8 cellular contexts compared by ENCODE assay signal in the genomic region with DNA sequence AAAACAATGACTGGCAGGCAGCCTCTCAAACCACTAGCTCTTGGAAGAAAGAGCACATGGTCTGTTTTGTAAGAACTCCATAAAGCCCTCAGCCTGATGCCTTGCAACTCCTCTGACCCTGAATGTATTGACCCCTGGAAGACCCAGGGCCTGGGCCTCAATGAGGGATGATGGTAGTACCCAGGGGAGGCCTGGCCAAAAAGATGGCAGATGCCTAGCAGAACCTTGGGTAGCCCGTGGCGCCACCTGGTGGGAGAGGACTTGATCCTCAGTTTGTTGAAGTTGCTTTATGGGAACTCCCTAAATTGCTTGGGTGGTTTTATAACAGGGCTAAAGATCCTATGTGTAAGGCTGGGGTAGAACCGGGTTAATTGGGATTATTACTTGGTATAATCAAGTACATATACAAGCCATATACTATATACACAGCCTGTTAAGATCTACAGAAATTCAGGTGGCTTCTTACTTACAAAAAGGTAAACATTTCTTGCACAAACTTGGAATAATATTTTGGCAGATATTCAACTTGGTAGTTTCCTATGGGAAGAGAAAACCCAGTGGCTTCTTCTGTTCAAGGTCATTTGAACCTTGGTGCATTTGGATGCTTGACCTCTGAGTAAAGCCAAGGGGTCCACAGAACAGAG.
A peak's percentile ranks its signal among the peaks of the same experiment; 100 is the strongest.
DNase-seq lines count a peak whose midpoint lies in the region; ATAC-seq and TF ChIP-seq lines count a peak whose summit lies in the region.

No MANE protein-coding gene starts in this region.

- in situ Hi-C loops in transverse colon (cut with MboI; ENCODE audit: low pct_ligation_motif_present in 1 of 4, low pct_unique_long_range_greater_than_20kb in 1 of 4, low sequenced_read_pairs in 3 of 4), result no loop called here

- H3K27me3 ChIP-seq in HCT116 (ENCODE audit: insufficient read depth, low read length) (no peaks in the 10 kb centered on the region), neuronal stem cell (ENCODE audit: control insufficient read depth in 3 of 3, insufficient read depth in 3 of 3, low read depth in 1 of 3, low read length in 3 of 3) (peaks cover 0 to 4% (median 0%) of the 10 kb centered on the region in 3 experiments), transverse colon (no peaks in the 10 kb centered on the region)

- peak; percentile 97 for TF ChIP-seq RAD21 in HCT116 (IDR thresholded peaks at IDR 0.05; ENCODE audit: low read depth)

- no peaks in the 10 kb centered on the region for H3K9me3 ChIP-seq in HCT116 (ENCODE audit: control insufficient read depth in 1 of 2, insufficient read depth in 1 of 2, low read depth in 1 of 2, low read length in 2 of 2)
- H3K9me3 ChIP-seq in neuronal stem cell (replicated peaks in 1 of 2; ENCODE audit: control insufficient read depth in 2 of 2, insufficient read depth in 1 of 2, low read depth in 1 of 2, low read length in 2 of 2), result no peaks in the 10 kb centered on the region
- no peaks in the 10 kb centered on the region for H3K9me3 ChIP-seq in transverse colon

- TF ChIP-seq EP300 in transverse colon (IDR thresholded peaks at IDR 0.05; ENCODE audit: low read depth), result no peak

- H4K8ac ChIP-seq in neuronal stem cell (ENCODE audit: low read depth, low read length), result no peak overlapping the region

- TF ChIP-seq CTCF in HCT116 (IDR thresholded peaks at IDR 0.05 in 2 of 3, conservative IDR thresholded peaks at IDR 0.05 in 1 of 3; ENCODE audit: borderline replicate concordance in 1 of 3, insufficient read depth in 1 of 3, low read depth in 2 of 3, low read length in 2 of 3), result peak; percentile 95 to 99 (median 98)
- TF ChIP-seq CTCF in transverse colon (IDR thresholded peaks at IDR 0.05), result peak; percentile 37 to 57 (median 54)

- peak; percentile 97 for ATAC-seq in HCT116
- ATAC-seq in activated CD8-positive, alpha-beta T cell treated with anti-CD3 and anti-CD28 coated beads, Interleukin-2, amount 10 ng/mL, durations not matched to agents 7 days and 5 days, result peak; percentile 55
- ATAC-seq in GM21825 (IDR thresholded peaks at IDR 0.05; ENCODE audit: unreplicated experiment), result no peak

- H3K14ac ChIP-seq in neuronal stem cell (ENCODE audit: low read length), result no peak overlapping the region

- no peaks in the 10 kb centered on the region for H3K9me3 Mint-ChIP-seq in activated CD8-positive, alpha-beta T cell treated with anti-CD3 and anti-CD28 coated beads, Interleukin-2, amount 10 ng/mL, durations not matched to agents 7 days and 5 days (ENCODE audit: insufficient read depth)

- no peak overlapping the region for H3K9ac ChIP-seq in HCT116 (ENCODE audit: low read length)
- no peak overlapping the region for H3K9ac ChIP-seq in neuronal stem cell (ENCODE audit: low read depth, low read length, poor library complexity)

- H3K27me3 Mint-ChIP-seq in activated CD8-positive, alpha-beta T cell treated with anti-CD3 and anti-CD28 coated beads, Interleukin-2, amount 10 ng/mL, durations not matched to agents 7 days and 5 days (ENCODE audit: low read depth), result peaks cover 10% of the 10 kb centered on the region

- WGBS in neuronal stem cell (ENCODE audit: extremely low coverage in 2 of 2, insufficient read length in 2 of 2, insufficient replicate concordance in 1 of 2), 2 donors, result no CpG with 5 or more reads among the region's 3 CpGs
- 33% methylated on average over 1 to 3 of the region's 3 CpGs for WGBS in transverse colon (ENCODE audit: low coverage in 1 of 2), 2 donors

- H3K4me2 ChIP-seq in HCT116 (ENCODE audit: low read length), result no peak overlapping the region
- H3K4me2 ChIP-seq in neuronal stem cell (ENCODE audit: insufficient read depth, low read length, poor library complexity, severe bottlenecking), result no peak overlapping the region

- H3K27ac Mint-ChIP-seq in activated CD8-positive, alpha-beta T cell treated with anti-CD3 and anti-CD28 coated beads, Interleukin-2, amount 10 ng/mL, durations not matched to agents 7 days and 5 days, result no peak overlapping the region

- DNase-seq in D341Med (ENCODE audit: low spot score), result peak; percentile 64
- peak; percentile 88 for DNase-seq in HCT116 (ENCODE audit: low read depth, low spot score)
- DNase-seq in NCI-H748 treated with DMSO at 0.1 percent for 48 hours (lab: John Stamatoyannopoulos, UW), result peak; percentile 25
- DNase-seq in activated CD8-positive, alpha-beta T cell treated with anti-CD3 and anti-CD28 coated beads, Interleukin-2, amount 10 ng/mL, durations not matched to agents 7 days and 5 days, result peak; percentile 80
- peak; percentile 68 to 79 for DNase-seq in erythroblast (lab: John Stamatoyannopoulos, UW)
- DNase-seq in neuronal stem cell (ENCODE audit: low spot score), result peak; percentile 41
- DNase-seq in transverse colon, result peak; percentile 73

- no peak overlapping the region for H3K18ac ChIP-seq in neuronal stem cell (ENCODE audit: low read length)

- H2BK5ac ChIP-seq in neuronal stem cell (ENCODE audit: low read length), result no peak overlapping the region

- H3K4me1 ChIP-seq in HCT116 (ENCODE audit: control insufficient read depth in 1 of 2, insufficient read depth in 2 of 2, low read length in 2 of 2), result peaks cover 0 to 6% of the 10 kb centered on the region in 2 experiments; a peak in 2 of 4 replicates
- no peaks in the 10 kb centered on the region for H3K4me1 ChIP-seq in neuronal stem cell (ENCODE audit: control insufficient read depth in 2 of 2, insufficient read depth in 1 of 2, low read depth in 1 of 2, low read length in 2 of 2)
- H3K4me1 ChIP-seq in transverse colon, result no peaks in the 10 kb centered on the region

- no peak overlapping the region for H2AK5ac ChIP-seq in neuronal stem cell (ENCODE audit: low read depth, low read length)

- no peaks in the 10 kb centered on the region for H4K20me1 ChIP-seq in HCT116 (ENCODE audit: insufficient read depth)

- H3K23ac ChIP-seq in neuronal stem cell (ENCODE audit: low read depth, low read length, poor library complexity), result no peak overlapping the region

- no peaks in the 10 kb centered on the region for H3K79me1 ChIP-seq in neuronal stem cell (ENCODE audit: low read depth, low read length)

- H2AFZ ChIP-seq in HCT116 (ENCODE audit: low read depth, low read length, poor library complexity, severe bottlenecking), result peak overlapping the region; percentile 83
- H2AFZ ChIP-seq in neuronal stem cell (ENCODE audit: low read length), result no peak overlapping the region

- RAD21 ChIA-PET in HCT116 (lab: Charles Lee; ENCODE audit: low non-redundant PET in 1 of 2, low total read pairs in 2 of 2, uncharacterized antibody in 2 of 2, unreplicated experiment in 2 of 2), result interaction anchor here in 1 of 2 experiments (1.1 kb wide), 1 partner anchor 47 kb away, joined by 3 read pairs; no protein-coding TSS in a partner anchor

- no peaks in the 10 kb centered on the region for H3K9me2 ChIP-seq in HCT116 (ENCODE audit: insufficient read depth)

- H3K4me3 ChIP-seq in HCT116 (replicated peaks in 1 of 2; ENCODE audit: low read depth in 1 of 2, low read length in 2 of 2) (no peak overlapping the region), neuronal stem cell (ENCODE audit: low read length in 2 of 2) (no peak overlapping the region), transverse colon (no peak overlapping the region)

- H2BK120ac ChIP-seq in neuronal stem cell (ENCODE audit: low read depth, low read length), result no peak overlapping the region

- no peak overlapping the region for H4K91ac ChIP-seq in neuronal stem cell (ENCODE audit: low read depth, low read length, poor library complexity)

- BruUV-seq in HCT116 (replicated peaks; lab: Mats Ljungman, UMichigan), result no TSS peak

- POLR2A ChIA-PET in HCT116 (lab: Charles Lee), result interaction anchor here (1.2 kb wide), 1 partner anchor 9 kb away, joined by 4 read pairs; no protein-coding TSS in a partner anchor
- POLR2A ChIA-PET in activated CD8-positive, alpha-beta T cell treated with anti-CD3 and anti-CD28 coated beads, Interleukin-2, amount 10 ng/mL, durations not matched to agents 7 days and 5 days (lab: Charles Lee), result no interaction called here

- H3K79me2 ChIP-seq in HCT116 (ENCODE audit: insufficient read depth, low read length), result no peaks in the 10 kb centered on the region

- H3K27ac ChIP-seq in HCT116 (ENCODE audit: low read depth, low read length), result no peak overlapping the region
- H3K27ac ChIP-seq in neuronal stem cell (replicated peaks; ENCODE audit: low read length), result no peak overlapping the region
- no peak overlapping the region for H3K27ac ChIP-seq in transverse colon

- TF ChIP-seq POLR2A in HCT116 (IDR thresholded peaks at IDR 0.05; ENCODE audit: borderline replicate concordance, extremely low read depth, insufficient read depth, insufficient read length) (no peak), erythroblast (IDR thresholded peaks at IDR 0.05; ENCODE audit: low read length) (no peak), transverse colon (IDR thresholded peaks at IDR 0.05) (no peak)

- H2BK12ac ChIP-seq in neuronal stem cell (ENCODE audit: low read length), result no peak overlapping the region

- H3K36me3 Mint-ChIP-seq in activated CD8-positive, alpha-beta T cell treated with anti-CD3 and anti-CD28 coated beads, Interleukin-2, amount 10 ng/mL, durations not matched to agents 7 days and 5 days (ENCODE audit: low read depth), result no peaks in the 10 kb centered on the region

- CTCF ChIA-PET in HCT116 (lab: Charles Lee), result interaction anchor here (0.8 to 2.3 kb wide), 6 partner anchors 10 to 281 kb away, joined by 3 to 26 read pairs (median 6); partner anchors contain the start of gene CACUL1
- CTCF ChIA-PET in activated CD8-positive, alpha-beta T cell treated with anti-CD3 and anti-CD28 coated beads, Interleukin-2, amount 10 ng/mL, durations not matched to agents 7 days and 5 days (lab: Charles Lee), result interaction anchor here (0.6 to 2.1 kb wide), 13 partner anchors 8 to 282 kb away, joined by 3 to 17 read pairs (median 3); partner anchors contain the start of gene CACUL1

- H3K36me3 ChIP-seq in HCT116 (ENCODE audit: control insufficient read depth in 1 of 2, insufficient read depth in 2 of 2, low read length in 2 of 2) (no peaks in the 10 kb centered on the region), neuronal stem cell (replicated peaks in 1 of 2; ENCODE audit: control insufficient read depth in 2 of 2, insufficient read depth in 2 of 2, low read length in 2 of 2) (no peaks in the 10 kb centered on the region), transverse colon (no peaks in the 10 kb centered on the region)

- no peak overlapping the region for H3K4ac ChIP-seq in neuronal stem cell (ENCODE audit: low read length)

- no peak overlapping the region for H3K4me3 Mint-ChIP-seq in activated CD8-positive, alpha-beta T cell treated with anti-CD3 and anti-CD28 coated beads, Interleukin-2, amount 10 ng/mL, durations not matched to agents 7 days and 5 days

- H2BK15ac ChIP-seq in neuronal stem cell (ENCODE audit: low read length), result no peak overlapping the region

- intact Hi-C loops in HCT116 (cut with micrococcal nuclease), result loop anchor here (1.0 kb wide), 1 partner anchor 282 kb away; no protein-coding TSS in a partner anchor
- intact Hi-C loops in transverse colon (cut with DNase I; ENCODE audit: low total_unique reads), result no loop called here

- no peaks in the 10 kb centered on the region for H3K4me1 Mint-ChIP-seq in activated CD8-positive, alpha-beta T cell treated with anti-CD3 and anti-CD28 coated beads, Interleukin-2, amount 10 ng/mL, durations not matched to agents 7 days and 5 days (ENCODE audit: low read depth)

Comparison
In these comparisons a context has a peak if more than half of its experiments do, and no peak if none do; other contexts are left out.
1. DNase-seq: peak in every context shown above with its lines; median percentile 88 in HCT116; 80 in activated CD8-positive, alpha-beta T cell treated with anti-CD3 and anti-CD28 coated beads, Interleukin-2, amount 10 ng/mL, durations not matched to agents 7 days and 5 days; 74 in erythroblast; 73 in transverse colon; 64 in D341Med; 41 in neuronal stem cell; 25 in NCI-H748 treated with DMSO at 0.1 percent for 48 hours.